8 cellular contexts compared by ENCODE assay signal in the genomic region with DNA sequence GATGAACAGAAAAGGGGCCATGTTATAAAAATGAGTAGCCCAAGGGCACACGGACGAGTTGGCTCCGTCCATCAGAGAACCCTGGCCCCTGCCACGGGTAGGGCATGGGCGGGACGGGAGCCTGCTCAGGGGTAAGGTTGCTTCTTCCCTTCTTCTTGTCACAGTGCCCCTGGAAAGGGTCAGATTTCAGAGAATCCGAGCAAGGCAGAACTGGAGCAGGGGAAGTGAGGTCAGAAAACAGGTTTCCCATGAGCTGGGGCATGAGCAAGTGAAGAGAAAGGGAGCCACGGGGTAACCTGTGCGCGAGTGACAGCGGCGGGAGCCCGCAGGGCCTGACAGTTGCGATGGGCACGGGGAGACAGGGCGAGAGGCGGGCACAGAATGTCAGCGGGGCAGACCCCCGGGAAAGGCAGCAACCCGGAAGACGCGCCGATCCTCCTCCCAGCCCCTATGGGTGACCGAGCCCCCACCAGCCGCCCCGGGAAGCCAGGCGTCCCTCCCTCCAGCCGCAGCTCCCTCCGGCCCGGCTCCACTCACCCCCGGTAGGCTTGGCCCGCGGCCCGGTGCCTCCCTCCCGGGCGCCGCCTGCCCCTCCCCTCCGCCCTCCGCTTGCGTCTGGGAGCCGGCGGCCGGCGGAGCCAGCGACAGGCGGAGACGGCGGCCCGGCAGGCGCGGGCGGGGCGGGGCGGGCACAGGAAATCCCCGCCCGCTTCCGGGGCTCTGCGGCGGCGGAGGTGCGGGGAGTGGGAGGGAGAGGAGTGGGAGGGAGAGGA. TPM values are rescaled to one million over a fixed set of nuclear protein-coding genes. Genes with fewer than 3 reads are reported as not detected.
A peak's percentile ranks its signal among the peaks of the same experiment; 100 is the strongest.
DNase-seq lines count a peak whose midpoint lies in the region; ATAC-seq, FAIRE-seq and TF ChIP-seq lines count a peak whose summit lies in the region.

A gene (minus strand): TSS at position 671 of the 773 bp plus-strand sequence. CDS start 2,829 bp downstream, outside the sequence.

- peak within 1 kb of the TSS; percentile 96 for H3K4me3 Mint-ChIP-seq in nephron progenitor cell
- peak within 1 kb of the TSS; percentile 90 to 95 for H3K4me3 Mint-ChIP-seq in stimulated activated naive CD8-positive, alpha-beta T cell treated with anti-CD3 and anti-CD28 coated beads, Interleukin-15, amount 100 ng/mL, for 72 hours

- H3K27ac Mint-ChIP-seq in nephron progenitor cell = peak within 1 kb of the TSS; percentile 99
- H3K27ac Mint-ChIP-seq in stimulated activated naive CD8-positive, alpha-beta T cell treated with anti-CD3 and anti-CD28 coated beads, Interleukin-15, amount 100 ng/mL, for 72 hours = peak within 1 kb of the TSS; percentile 96 to 97

- H3K9me3 Mint-ChIP-seq in nephron progenitor cell = no peaks in the 10 kb centered on the region
- no peaks in the 10 kb centered on the region for H3K9me3 Mint-ChIP-seq in stimulated activated naive CD8-positive, alpha-beta T cell treated with anti-CD3 and anti-CD28 coated beads, Interleukin-15, amount 100 ng/mL, for 72 hours

- FAIRE-seq in HTR-8/SVneo (lab: Jason Lieb, UNC) = peak; percentile 36

- DNase-seq in D341Med (ENCODE audit: low spot score) (peak; percentile 90), HTR-8/SVneo (ENCODE audit: insufficient read length, low spot score) (peak; percentile 58), RPMI7951 (ENCODE audit: low read depth) (peak; percentile 73), fibroblast of the conjunctiva (ENCODE audit: low read depth) (peak; percentile 32), nephron progenitor cell (peak; percentile 86)
- DNase-seq in activated T-helper 9 cell treated with anti-CD3 and anti-CD28 coated beads, Interleukin-2, amount 50 U/mL, for 16 hours (ENCODE audit: low read depth) = peak; percentile 72
- DNase-seq in stimulated activated naive CD8-positive, alpha-beta T cell treated with anti-CD3 and anti-CD28 coated beads, Interleukin-15, amount 100 ng/mL, for 72 hours = peak; percentile 70 to 72

- ATAC-seq in GM21360 (IDR thresholded peaks at IDR 0.05; ENCODE audit: unreplicated experiment) = peak; percentile 82
- ATAC-seq in stimulated activated naive CD8-positive, alpha-beta T cell treated with anti-CD3 and anti-CD28 coated beads, Interleukin-15, amount 100 ng/mL, for 72 hours = peak; percentile 90

- TF ChIP-seq CTCF in nephron progenitor cell (IDR thresholded peaks at IDR 0.05) = no peak

- peaks cover 21% of the 10 kb centered on the region for H3K36me3 Mint-ChIP-seq in nephron progenitor cell (ENCODE audit: low read depth)

- peaks cover 28% of the 10 kb centered on the region for H3K4me1 Mint-ChIP-seq in nephron progenitor cell
- H3K4me1 Mint-ChIP-seq in stimulated activated naive CD8-positive, alpha-beta T cell treated with anti-CD3 and anti-CD28 coated beads, Interleukin-15, amount 100 ng/mL, for 72 hours = peaks cover 30% of the 10 kb centered on the region

- H3K27me3 Mint-ChIP-seq in nephron progenitor cell (ENCODE audit: low read depth, poor library complexity) = peaks cover 3% of the 10 kb centered on the region
- H3K27me3 Mint-ChIP-seq in stimulated activated naive CD8-positive, alpha-beta T cell treated with anti-CD3 and anti-CD28 coated beads, Interleukin-15, amount 100 ng/mL, for 72 hours = no peaks in the 10 kb centered on the region

RNA-seq across cellular contexts. Expression of the gene that starts here (rescaled TPM):
- total RNA-seq in RPMI7951 (2014; rRNA removed; shearing (Covaris generic)) = 3.5 and 4.7 TPM in 2 replicates

Comparison
In these comparisons a context has a peak if more than half of its experiments do, and no peak if none do; other contexts are left out.
1. Peak in every context shown above with its lines: DNase-seq and ATAC-seq.
2. DNase-seq: peak in every context shown above with its lines; median percentile 90 in D341Med; 86 in nephron progenitor cell; 73 in RPMI7951; 72 in activated T-helper 9 cell treated with anti-CD3 and anti-CD28 coated beads, Interleukin-2, amount 50 U/mL, for 16 hours; 71 in stimulated activated naive CD8-positive, alpha-beta T cell treated with anti-CD3 and anti-CD28 coated beads, Interleukin-15, amount 100 ng/mL, for 72 hours; 58 in HTR-8/SVneo; 32 in fibroblast of the conjunctiva.